In the genomic region with DNA sequence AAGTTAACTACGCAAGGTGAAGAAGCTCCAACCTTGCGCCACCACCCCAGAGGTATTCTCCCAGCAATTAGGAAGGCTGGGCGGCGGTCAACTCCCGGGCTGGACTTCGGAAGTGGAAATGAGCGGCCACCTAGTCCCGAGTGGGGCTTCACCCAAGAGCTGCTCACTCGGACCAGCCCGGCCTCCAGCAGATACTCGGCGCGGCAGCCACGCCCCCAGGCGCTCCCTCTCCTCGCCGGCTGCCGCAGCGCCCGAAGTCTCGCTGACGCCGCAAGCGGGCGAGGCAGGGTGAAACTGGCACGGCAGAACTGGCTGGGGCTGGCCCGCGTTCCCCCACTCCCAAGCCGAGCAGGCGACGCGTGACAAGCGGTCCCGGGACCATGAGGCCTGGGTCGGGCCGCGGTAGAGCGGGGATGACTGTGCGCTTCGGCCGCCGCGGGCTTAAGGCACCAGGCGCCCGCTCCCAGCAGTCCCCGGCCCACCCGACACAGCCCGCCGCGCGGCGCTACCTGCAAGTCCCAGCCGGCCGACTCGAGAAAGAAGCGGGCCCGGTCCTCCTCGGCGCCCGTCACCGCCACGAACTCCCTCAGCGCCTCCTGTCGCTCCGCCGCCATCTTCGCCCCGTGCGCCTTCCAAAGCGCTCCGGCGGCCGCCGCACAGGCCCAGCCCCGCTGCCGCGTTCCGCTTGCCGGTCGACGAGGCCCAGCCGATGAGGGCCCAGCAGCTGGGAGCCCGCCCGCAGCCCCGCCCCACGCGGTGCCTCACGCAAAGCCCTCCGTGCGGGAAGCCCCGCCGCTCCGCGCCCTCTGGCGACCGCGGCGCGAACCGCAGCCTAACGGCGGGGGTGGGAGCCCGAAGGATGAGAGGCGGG, we compare ENCODE assay signal across 8 cellular contexts. TPM values are rescaled to one million over a fixed set of nuclear protein-coding genes. Genes with fewer than 3 reads are reported as not detected.
A peak's percentile ranks its signal among the peaks of the same experiment; 100 is the strongest.
DNase-seq lines count a peak whose midpoint lies in the region; ATAC-seq, FAIRE-seq and TF ChIP-seq lines count a peak whose summit lies in the region.

A gene (minus strand): TSS at position 639 of the 871 bp plus-strand sequence. CDS start 25 bp downstream, at position 614.

- intact Hi-C loops in adrenal gland (cut with DNase I): no loop called here
- intact Hi-C loops in left cardiac atrium (cut with DNase I): no loop called here

- H3K4me3 Mint-ChIP-seq in T-cell: peak within 1 kb of the TSS; percentile 72 to 85 (median 82)
- peak within 1 kb of the TSS; percentile 85 for H3K4me3 Mint-ChIP-seq in progenitor cell of endocrine pancreas (ENCODE audit: low read depth)

- TF ChIP-seq CTCF in adrenal gland (IDR thresholded peaks at IDR 0.05) (peak; percentile 66 to 99 (median 82)), progenitor cell of endocrine pancreas (IDR thresholded peaks at IDR 0.05; ENCODE audit: unreplicated experiment) (peak; percentile 100)

- peaks cover 15% of the 10 kb centered on the region for H3K36me3 Mint-ChIP-seq in T-cell
- peaks cover 4% of the 10 kb centered on the region for H3K36me3 Mint-ChIP-seq in progenitor cell of endocrine pancreas (ENCODE audit: insufficient read depth)

- H3K4me1 ChIP-seq in adrenal gland (replicated peaks in 1 of 2): peaks cover 18 to 62% of the 10 kb centered on the region in 2 donors

- peak within 1 kb of the TSS; percentile 42 to 99 (median 88) for H3K27ac ChIP-seq in adrenal gland

- 0 to 16% (median 1%) methylated on average over 2 to 104 of the region's 104 CpGs for WGBS in adrenal gland, 4 donors

- H3K27ac Mint-ChIP-seq in T-cell (peak within 1 kb of the TSS; percentile 81 to 84), progenitor cell of endocrine pancreas (peak within 1 kb of the TSS; percentile 96)

- H3K9me3 ChIP-seq in adrenal gland (replicated peaks in 1 of 3): no peaks in the 10 kb centered on the region

- POLR2A ChIA-PET in T-cell (lab: Charles Lee): no interaction called here

- DNase-seq in GM12891 (ENCODE audit: insufficient read length, low spot score): peak; percentile 96
- peak; percentile 59 for DNase-seq in NCI-H1436 treated with DMSO at 0.1 percent for 48 hours (lab: John Stamatoyannopoulos, UW)
- peak; percentile 91 to 99 (median 96) for DNase-seq in T-cell
- DNase-seq in adrenal gland: peak; percentile 94 to 97 (median 96)
- DNase-seq in left cardiac atrium: peak; percentile 97
- DNase-seq in progenitor cell of endocrine pancreas (ENCODE audit: low spot score, unreplicated experiment): peak; percentile 99
- DNase-seq in ureter (ENCODE audit: low spot score): peak; percentile 95

- no peaks in the 10 kb centered on the region for H3K27me3 ChIP-seq in adrenal gland

- FAIRE-seq in GM12891 (lab: Jason Lieb, UNC): peak; percentile 77

- ATAC-seq in HG02840 (IDR thresholded peaks at IDR 0.05; ENCODE audit: low FRiP score, unreplicated experiment) (peak; percentile 88), T-cell (replicated peaks in 1 of 4) (peak; percentile 95 to 99 (median 98)), left cardiac atrium (peak; percentile 96 to 98)

- TF ChIP-seq POLR2A in GM12891 (IDR thresholded peaks at IDR 0.05; ENCODE audit: low read depth, low read length) (peak; percentile 76), adrenal gland (IDR thresholded peaks at IDR 0.05) (peak; percentile 63 to 81)

- peaks cover 0 to 4% of the 10 kb centered on the region in 2 donors for H3K36me3 ChIP-seq in adrenal gland (replicated peaks in 1 of 2)

- H3K4me1 Mint-ChIP-seq in T-cell (peaks cover 46 to 53% (median 49%) of the 10 kb centered on the region in 3 donors), progenitor cell of endocrine pancreas (ENCODE audit: low read depth) (peaks cover 37% of the 10 kb centered on the region)

- H3K9me3 Mint-ChIP-seq in T-cell (no peaks in the 10 kb centered on the region), progenitor cell of endocrine pancreas (ENCODE audit: low read depth) (peaks cover 5% of the 10 kb centered on the region)

- CTCF ChIA-PET in T-cell (lab: Charles Lee): interaction anchor here (0.8 to 2.7 kb wide), 7 partner anchors 19 to 1004 kb away, joined by 3 to 19 read pairs (median 4); a partner anchor contains a TSS

- H3K27me3 Mint-ChIP-seq in T-cell: peaks cover 7 to 11% of the 10 kb centered on the region in 2 donors
- no peaks in the 10 kb centered on the region for H3K27me3 Mint-ChIP-seq in progenitor cell of endocrine pancreas

- H3K4me3 ChIP-seq in adrenal gland: peak within 1 kb of the TSS; percentile 0 to 98 (median 56)

TF ChIP-seq in GM12891, 5 proteins besides CTCF, POLR2A, EP300 and RAD21:
- TF ChIP-seq TAF1 (IDR thresholded peaks at IDR 0.05; ENCODE audit: low read depth, low read length) (peak; percentile 99), SPI1 (IDR thresholded peaks at IDR 0.05; ENCODE audit: low read depth, low read length) (no peak), PAX5 (IDR thresholded peaks at IDR 0.05; ENCODE audit: insufficient read depth, low read length, severe bottlenecking) (peak; percentile 84), POU2F2 (IDR thresholded peaks at IDR 0.05; ENCODE audit: low read depth, low read length) (peak; percentile 29; the same call in 1 of the 2 replicates), POLR2AphosphoS5 (IDR thresholded peaks at IDR 0.05; ENCODE audit: low read depth, low read length) (peak; percentile 69)

RNA-seq across cellular contexts. Expression of the gene that starts here (rescaled TPM):
- 37.4 TPM for polyA plus RNA-seq in GM12891 (2012; ENCODE audit: low read depth, missing spikeins)
- total RNA-seq in T-cell: 10 to 100 TPM; 56.7 to 68.7 (median 65.8) TPM
- total RNA-seq in adrenal gland: 100 to 1,000 TPM in 4 of 8 donors, 10 to 100 TPM in 4; 52.5 to 491 (median 98.9) TPM
- 100 to 1,000 TPM in 1 of 3 donors, 10 to 100 TPM in 2; 46.1 to 510 (median 61.1) TPM for polyA plus RNA-seq in adrenal gland
- total RNA-seq in left cardiac atrium: 10 to 100 TPM; 48.8 to 62.7 TPM
- 88.6 and 88.7 TPM in 2 replicates for total RNA-seq in progenitor cell of endocrine pancreas
- 83.9 TPM for total RNA-seq in ureter

Comparison
In these comparisons a context has a peak if more than half of its experiments do, and no peak if none do; other contexts are left out.
1. Peak in every context shown above with its lines: DNase-seq, ATAC-seq, H3K4me3 ChIP-seq and H3K27ac ChIP-seq.